Comparison of ENCODE assay signal across 1 cellular context in the genomic region with DNA sequence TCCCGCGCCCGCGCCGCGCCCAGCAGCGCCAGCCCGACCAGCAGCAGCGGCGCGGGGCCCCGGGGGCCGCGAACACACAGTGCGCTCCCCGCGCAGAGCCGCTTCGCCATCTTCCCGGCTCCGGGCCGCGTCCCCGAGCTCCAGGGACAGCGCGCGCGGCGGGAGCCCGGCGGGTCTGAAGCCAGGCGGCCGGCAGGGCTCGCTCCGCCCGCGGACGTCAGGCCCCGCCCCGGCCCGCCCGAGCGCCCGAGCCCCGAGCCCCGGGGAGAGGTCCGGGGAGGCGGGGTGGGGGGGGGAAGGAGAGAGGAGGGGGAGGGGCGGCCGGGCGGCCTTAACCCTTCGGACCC.
TF ChIP-seq lines count a peak whose summit lies in the region.

TSS of gene LAMA5 (minus strand) at position 177 of the 347 bp plus-strand sequence. CDS start at position 110, 67 bp downstream.

TF ChIP-seq in H1, 55 proteins besides CTCF, POLR2A, EP300 and RAD21:
- TF ChIP-seq EZH2 (IDR thresholded peaks at IDR 0.05; ENCODE audit: low read depth, low read length, severe bottlenecking) (no peak), SP1 (IDR thresholded peaks at IDR 0.05; ENCODE audit: low read depth, low read length) (no peak), YY1 (IDR thresholded peaks at IDR 0.05; ENCODE audit: low read depth, low read length) (0 out of 2 replicates have a peak, but pooled peaks have one; percentile 19), NRF1 (IDR thresholded peaks at IDR 0.05; ENCODE audit: low read depth, low read length) (no peak), TEAD4 (IDR thresholded peaks at IDR 0.05; ENCODE audit: low read depth, low read length) (no peak), TBP (IDR thresholded peaks at IDR 0.05; ENCODE audit: low read depth, low read length) (peak; percentile 31; the same call in 1 of the 2 replicates), NANOG (IDR thresholded peaks at IDR 0.05; ENCODE audit: insufficient read depth, low read depth, low read length, poor library complexity, severe bottlenecking) (no peak), RBBP5 (IDR thresholded peaks at IDR 0.05; ENCODE audit: borderline replicate concordance, low read depth, low read length) (0 out of 2 replicates have a peak, but pooled peaks have one; percentile 30), SRF (IDR thresholded peaks at IDR 0.05; ENCODE audit: low read depth, low read length) (no peak), SUZ12 (IDR thresholded peaks at IDR 0.05; ENCODE audit: low read length) (no peak), EGR1 (IDR thresholded peaks at IDR 0.05; ENCODE audit: borderline replicate concordance, low read depth, low read length) (no peak), SIRT6 (IDR thresholded peaks at IDR 0.05; ENCODE audit: low read length) (no peak), POLR2AphosphoS5 (IDR thresholded peaks at IDR 0.05; ENCODE audit: low read depth, low read length) (0 out of 2 replicates have a peak, but pooled peaks have one; percentile 28), PHF8 (conservative IDR thresholded peaks at IDR 0.05; ENCODE audit: low read depth, low read length) (0 out of 2 replicates have a peak, but pooled peaks have one; percentile 40), GTF2F1 (IDR thresholded peaks at IDR 0.05; ENCODE audit: borderline replicate concordance, low read depth, low read length) (no peak), GABPA (IDR thresholded peaks at IDR 0.05; ENCODE audit: borderline replicate concordance, insufficient read depth, low read length) (no peak), ZNF274 (IDR thresholded peaks at IDR 0.05; ENCODE audit: borderline replicate concordance, extremely low read depth, low read length) (no peak), RNF2 (IDR thresholded peaks at IDR 0.05; ENCODE audit: borderline replicate concordance, low read depth, low read length, missing control alignments, poor library complexity, severe bottlenecking) (no peak), RXRA (IDR thresholded peaks at IDR 0.05; ENCODE audit: insufficient read depth, low read depth, low read length) (no peak), BRCA1 (IDR thresholded peaks at IDR 0.05; ENCODE audit: low read depth, low read length) (no peak), SIX5 (IDR thresholded peaks at IDR 0.05; ENCODE audit: low read depth, low read length) (no peak), MAFK (IDR thresholded peaks at IDR 0.05; ENCODE audit: low read depth, low read length) (no peak), CEBPB (IDR thresholded peaks at IDR 0.05; ENCODE audit: low read depth, low read length) (no peak), BACH1 (IDR thresholded peaks at IDR 0.05; ENCODE audit: low read length) (no peak), CHD1 (IDR thresholded peaks at IDR 0.05; ENCODE audit: low read depth, low read length) (no peak), TAF1 (IDR thresholded peaks at IDR 0.05; ENCODE audit: low read depth, low read length) (peak; percentile 63), KDM4A (IDR thresholded peaks at IDR 0.05; ENCODE audit: low read depth, low read length, severe bottlenecking) (no peak), SP4 (IDR thresholded peaks at IDR 0.05; ENCODE audit: low read length) (no peak), ASH2L (IDR thresholded peaks at IDR 0.05; ENCODE audit: low read length) (no peak), USF2 (IDR thresholded peaks at IDR 0.05; ENCODE audit: low read length) (no peak)
- TF ChIP-seq, protein P1, sequence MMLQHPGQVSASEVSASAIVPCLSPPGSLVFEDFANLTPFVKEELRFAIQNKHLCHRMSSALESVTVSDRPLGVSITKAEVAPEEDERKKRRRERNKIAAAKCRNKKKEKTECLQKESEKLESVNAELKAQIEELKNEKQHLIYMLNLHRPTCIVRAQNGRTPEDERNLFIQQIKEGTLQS (IDR thresholded peaks at IDR 0.05; ENCODE audit: insufficient read depth, low read depth, low read length), result no peak
